In genomic region chr3:150296123-150296750, GRCh38 we compare ENCODE assay signal across 14 cellular contexts.
"Had no signal": no experiment of that assay in that cellular context is flagged by ENCODE, and none has a peak within 500 bp of the region (broad histone marks: within the 10 kb centered on the region; RNA-seq: fewer than 3 reads in every experiment).

No MANE protein-coding gene starts in this region.

- DNase-seq: activated B cell treated with CpG ODN at 0.5 μM for 24 hours; activated CD4-positive, alpha-beta T cell treated with anti-CD3 and anti-CD28 coated beads, Interleukin-2, amount 10 ng/mL, durations not matched to agents 7 days and 5 days; activated CD8-positive, alpha-beta memory T cell treated with anti-CD3 and anti-CD28 coated beads for 24 hours; activated effector memory CD4-positive, alpha-beta T cell treated with anti-CD3 and anti-CD28 coated beads, Interleukin-2, amount 50 U/mL, for 16 hours; activated T-cell treated with anti-CD3 and anti-CD28 coated beads for 4 hours; endodermal cell; erythroblast; heart right ventricle; left ventricle myocardium superior; mesenchymal stem cell had no signal

- H3K4me1 Mint-ChIP-seq: activated B cell treated with CpG ODN at 0.5 μM for 24 hours; activated CD4-positive, alpha-beta T cell treated with anti-CD3 and anti-CD28 coated beads, Interleukin-2, amount 10 ng/mL, durations not matched to agents 7 days and 5 days had no signal

- H3K27ac ChIP-seq: heart right ventricle, right atrium auricular region, skin epidermis had no signal

- ATAC-seq: heart right ventricle, left ventricle myocardium superior had no signal

- H3K9me3 ChIP-seq: right atrium auricular region had no signal

- H3K4me3 Mint-ChIP-seq: activated B cell treated with CpG ODN at 0.5 μM for 24 hours; activated CD4-positive, alpha-beta T cell treated with anti-CD3 and anti-CD28 coated beads, Interleukin-2, amount 10 ng/mL, durations not matched to agents 7 days and 5 days; activated naive CD8-positive, alpha-beta T cell; endodermal cell; T-helper 1 cell treated with Interleukin-12 subunit alpha and Interleukin-12 subunit beta and Interleukin-4 antibody, amounts not matched to agents 30 μg/mL and 1 μg/mL, for 36 hours had no signal

- H3K36me3 Mint-ChIP-seq: activated naive CD8-positive, alpha-beta T cell had no signal

- H3K27ac Mint-ChIP-seq: activated B cell treated with CpG ODN at 0.5 μM for 24 hours; activated CD4-positive, alpha-beta T cell treated with anti-CD3 and anti-CD28 coated beads, Interleukin-2, amount 10 ng/mL, durations not matched to agents 7 days and 5 days; activated naive CD8-positive, alpha-beta T cell; endodermal cell; T-helper 1 cell treated with Interleukin-12 subunit alpha and Interleukin-12 subunit beta and Interleukin-4 antibody, amounts not matched to agents 30 μg/mL and 1 μg/mL, for 36 hours had no signal

- H3K4me3 ChIP-seq: heart right ventricle, right atrium auricular region, skin epidermis had no signal

- H3K9me3 Mint-ChIP-seq: activated B cell treated with CpG ODN at 0.5 μM for 24 hours; activated CD4-positive, alpha-beta T cell treated with anti-CD3 and anti-CD28 coated beads, Interleukin-2, amount 10 ng/mL, durations not matched to agents 7 days and 5 days; endodermal cell; T-helper 1 cell treated with Interleukin-12 subunit alpha and Interleukin-12 subunit beta and Interleukin-4 antibody, amounts not matched to agents 30 μg/mL and 1 μg/mL, for 36 hours had no signal

- H3K27me3 ChIP-seq: heart right ventricle, right atrium auricular region had no signal

- H3K36me3 ChIP-seq: heart right ventricle, right atrium auricular region had no signal

- H3K4me1 ChIP-seq: right atrium auricular region had no signal
